ENCODE assay signal across 8 cellular contexts in genomic region chr2:197310271-197310939, GRCh38. TPM values are rescaled to one million over a fixed set of nuclear protein-coding genes. Genes with fewer than 3 reads are reported as not detected.
A peak's percentile ranks its signal among the peaks of the same experiment; 100 is the strongest.
DNase-seq lines count a peak whose midpoint lies in the region; ATAC-seq, FAIRE-seq and TF ChIP-seq lines count a peak whose summit lies in the region.

Gene ANKRD44, minus strand, starts transcription at chr2:197310780. Its CDS starts 176 bp downstream, at chr2:197310604.

- POLR2A ChIA-PET in OCI-LY7 (lab: Charles Lee), result interaction anchor here (0.6 to 8.5 kb wide), 8 partner anchors 15 to 120 kb away, joined by 3 to 128 read pairs (median 7); no protein-coding TSS in a partner anchor

- H3K36me3 ChIP-seq in HUES6 (ENCODE audit: control insufficient read depth, insufficient read depth, low read length), result no peaks in the 10 kb centered on the region
- H3K36me3 ChIP-seq in OCI-LY7 (ENCODE audit: insufficient read depth, low read length), result no peaks in the 10 kb centered on the region

- peaks cover 52% of the 10 kb centered on the region for H3K27me3 ChIP-seq in HUES6 (ENCODE audit: control insufficient read depth, insufficient read depth, low read length)

- H3K9me3 ChIP-seq in HUES6 (ENCODE audit: control insufficient read depth, insufficient read depth, low read depth, low read length), result no peaks in the 10 kb centered on the region
- H3K9me3 ChIP-seq in OCI-LY7 (ENCODE audit: low read length), result no peaks in the 10 kb centered on the region

- H3K4me3 ChIP-seq in HUES6 (ENCODE audit: low read depth, low read length), result peak within 1 kb of the TSS; percentile 92
- H3K4me3 ChIP-seq in OCI-LY7 (ENCODE audit: low read depth, low read length, poor library complexity, severe bottlenecking), result peak within 1 kb of the TSS; percentile 92
- H3K4me3 ChIP-seq in epithelial cell of esophagus (ENCODE audit: low read length), result peak within 1 kb of the TSS; percentile 58

- H3K79me2 ChIP-seq in OCI-LY7 (ENCODE audit: insufficient read depth, low read depth, low read length), result peaks cover 46% of the 10 kb centered on the region

- intact Hi-C loops in OCI-LY7 (cut with micrococcal nuclease; ENCODE audit: unreplicated experiment), result loop anchor here (1.0 to 5.0 kb wide), 5 partner anchors 67 to 197 kb away; no protein-coding TSS in a partner anchor

- no peaks in the 10 kb centered on the region for H4K20me1 ChIP-seq in OCI-LY7 (ENCODE audit: insufficient read depth, low read length)

- H3K4me2 ChIP-seq in OCI-LY7 (ENCODE audit: low read length), result peak within 1 kb of the TSS; percentile 84

- no TSS peak for BruUV-seq in OCI-LY7 (replicated peaks; lab: Mats Ljungman, UMichigan)

- peak; percentile 44 for DNase-seq in D721Med (ENCODE audit: insufficient read length, low spot score)
- DNase-seq in OCI-LY7 (ENCODE audit: low spot score), result peak; percentile 90
- peak; percentile 80 for DNase-seq in activated T-cell treated with anti-CD3 and anti-CD28 coated beads for 24 hours (ENCODE audit: low read depth)
- peak; percentile 89 for DNase-seq in epithelial cell of esophagus (ENCODE audit: low read depth)
- DNase-seq in mucosa of gallbladder (ENCODE audit: low spot score), result peak; percentile 92
- DNase-seq in stimulated activated CD8-positive, alpha-beta memory T cell treated with anti-CD3 and anti-CD28 coated beads, Interleukin-4, amount 100 ng/mL, for 4 hours (ENCODE audit: low read depth in 2 of 2, low spot score in 1 of 2), result peak; percentile 65 to 82

- no peaks in the 10 kb centered on the region for H3K9me2 ChIP-seq in OCI-LY7 (ENCODE audit: insufficient read depth, low read length)

- no peak for FAIRE-seq in D721Med (lab: Jason Lieb, UNC)

- no peak within 1 kb of the TSS for H3K27ac ChIP-seq in HUES6 (ENCODE audit: low read depth, low read length)
- H3K27ac ChIP-seq in OCI-LY7 (ENCODE audit: low read depth, low read length, poor library complexity, severe bottlenecking), result peak within 1 kb of the TSS; percentile 83

- peaks cover 7% of the 10 kb centered on the region; the same call in 1 of the 2 replicates for H3K4me1 ChIP-seq in HUES6 (ENCODE audit: control insufficient read depth, insufficient read depth, low read length)
- H3K4me1 ChIP-seq in OCI-LY7 (ENCODE audit: insufficient read depth, low read length, poor library complexity, severe bottlenecking), result peaks cover 57% of the 10 kb centered on the region

- H3K9ac ChIP-seq in HUES6 (ENCODE audit: low read length), result peak within 1 kb of the TSS; percentile 52

- CTCF ChIA-PET in OCI-LY7 (lab: Charles Lee; ENCODE audit: unreplicated experiment), result interaction anchor here (0.5 to 1.7 kb wide), 3 partner anchors 18 to 197 kb away, joined by 3 to 6 read pairs (median 4); no protein-coding TSS in a partner anchor

- peak; percentile 60 for ATAC-seq in GM21423 (IDR thresholded peaks at IDR 0.05; ENCODE audit: unreplicated experiment)

- H2AFZ ChIP-seq in OCI-LY7 (ENCODE audit: low read length), result peak within 1 kb of the TSS; percentile 85

- peak; percentile 20 for TF ChIP-seq CTCF in D721Med (IDR thresholded peaks at IDR 0.05; ENCODE audit: insufficient read depth, missing control alignments)
- TF ChIP-seq CTCF in OCI-LY7 (conservative IDR thresholded peaks at IDR 0.05; ENCODE audit: low read length), result 0 out of 2 replicates have a peak, but pooled peaks have one; percentile 31
- peak; percentile 5 for TF ChIP-seq CTCF in epithelial cell of esophagus (IDR thresholded peaks at IDR 0.05; ENCODE audit: insufficient read depth, low read depth, low read length, missing control alignments)

RNA-seq across cellular contexts. Expression of gene ANKRD44, which starts in this region (rescaled TPM):
- 70.3 and 73.7 TPM in 2 replicates for total RNA-seq in OCI-LY7 (2014; rRNA removed; shearing (Covaris generic))
- total RNA-seq in OCI-LY7 (2022) (69.4 and 86.6 TPM in 2 replicates), mucosa of gallbladder (40.6 TPM)
